Comparison of ENCODE assay signal across 1 cellular context in the genomic region with DNA sequence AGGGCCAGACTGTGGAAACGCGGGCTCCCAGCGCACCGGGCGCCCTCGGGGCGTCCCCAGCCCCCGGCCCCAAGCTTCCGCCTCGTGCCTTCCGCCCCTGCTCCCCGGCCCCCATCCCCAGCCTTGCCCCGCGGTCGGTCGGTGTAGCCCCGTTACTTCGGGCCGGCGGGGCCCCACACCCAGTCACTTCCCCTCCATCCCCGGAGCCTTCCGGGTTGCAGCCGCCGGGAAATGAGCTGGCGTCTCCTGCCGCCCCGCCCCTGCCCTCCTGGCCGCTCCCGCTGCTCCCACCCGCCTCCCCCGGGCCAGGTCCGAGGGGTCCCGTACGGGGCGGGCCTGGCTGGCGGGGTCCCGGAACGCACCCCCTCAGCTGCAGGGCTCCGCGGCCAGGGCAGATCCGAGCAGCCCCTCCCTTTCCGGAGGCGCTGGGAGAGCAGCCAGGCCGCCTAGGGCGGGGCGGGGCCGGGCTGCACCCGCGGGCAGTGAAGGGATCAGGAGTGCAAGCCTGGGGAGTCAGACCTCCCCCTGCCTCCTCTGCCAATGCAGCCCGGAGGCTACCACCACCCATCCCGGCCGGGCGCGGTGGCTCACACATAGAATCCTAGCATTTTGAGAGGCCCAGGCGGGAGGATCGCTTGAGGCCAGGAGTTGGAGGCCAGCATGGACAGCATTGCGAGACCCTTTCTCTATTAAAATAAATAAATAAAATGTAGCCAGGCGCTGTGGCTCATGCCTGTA.
TF ChIP-seq lines count a peak whose summit lies in the region.

No MANE protein-coding gene starts in this region.

TF ChIP-seq in HepG2, 621 proteins besides CTCF, POLR2A, EP300 and RAD21 (continued from another document and continues in another):
- TF ChIP-seq POGK (CRISPR knock-in tag; conservative IDR thresholded peaks at IDR 0.05) (0 out of 2 replicates have a peak, but pooled peaks have one; percentile 22), ZNF580 (CRISPR knock-in tag; IDR thresholded peaks at IDR 0.05; ENCODE audit: borderline replicate concordance, low read depth) (no peak), KDM3A (CRISPR knock-in tag; IDR thresholded peaks at IDR 0.05; ENCODE audit: low read depth) (no peak; the same call in 1 of the 2 replicates), ZNF747 (CRISPR knock-in tag; IDR thresholded peaks at IDR 0.05; ENCODE audit: borderline replicate concordance) (peak; percentile 50), ZNF646 (CRISPR knock-in tag; IDR thresholded peaks at IDR 0.05) (no peak), THAP11 (CRISPR knock-in tag; IDR thresholded peaks at IDR 0.05) (peak; percentile 56), ATF2 (CRISPR knock-in tag; IDR thresholded peaks at IDR 0.05) (no peak), ZKSCAN5 (CRISPR knock-in tag; IDR thresholded peaks at IDR 0.05) (no peak), FOXO1 (CRISPR knock-in tag; IDR thresholded peaks at IDR 0.05) (no peak), ATF7-NPFF (CRISPR knock-in tag; IDR thresholded peaks at IDR 0.05; ENCODE audit: low read depth) (peak; percentile 71; the same call in 1 of the 2 replicates), GZF1 (CRISPR knock-in tag; IDR thresholded peaks at IDR 0.05) (no peak), ZNF256 (CRISPR knock-in tag; conservative IDR thresholded peaks at IDR 0.05) (no peak), ZNF407 (CRISPR knock-in tag; IDR thresholded peaks at IDR 0.05; ENCODE audit: not compliant biosample characterization) (no peak), ZBTB7A (CRISPR knock-in tag; IDR thresholded peaks at IDR 0.05) (no peak; the same call in 1 of the 2 replicates), KDM5A (IDR thresholded peaks at IDR 0.05; ENCODE audit: borderline replicate concordance, low read length) (no peak), MEIS1 (CRISPR knock-in tag; IDR thresholded peaks at IDR 0.05; ENCODE audit: borderline replicate concordance) (no peak; the same call in 1 of the 2 replicates)
- TF ChIP-seq, protein P1, sequence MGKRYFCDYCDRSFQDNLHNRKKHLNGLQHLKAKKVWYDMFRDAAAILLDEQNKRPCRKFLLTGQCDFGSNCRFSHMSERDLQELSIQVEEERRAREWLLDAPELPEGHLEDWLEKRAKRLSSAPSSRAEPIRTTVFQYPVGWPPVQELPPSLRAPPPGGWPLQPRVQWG (CRISPR knock-in tag; IDR thresholded peaks at IDR 0.05; ENCODE audit: borderline replicate concordance, low read depth), result no peak
- TF ChIP-seq, protein P2, sequence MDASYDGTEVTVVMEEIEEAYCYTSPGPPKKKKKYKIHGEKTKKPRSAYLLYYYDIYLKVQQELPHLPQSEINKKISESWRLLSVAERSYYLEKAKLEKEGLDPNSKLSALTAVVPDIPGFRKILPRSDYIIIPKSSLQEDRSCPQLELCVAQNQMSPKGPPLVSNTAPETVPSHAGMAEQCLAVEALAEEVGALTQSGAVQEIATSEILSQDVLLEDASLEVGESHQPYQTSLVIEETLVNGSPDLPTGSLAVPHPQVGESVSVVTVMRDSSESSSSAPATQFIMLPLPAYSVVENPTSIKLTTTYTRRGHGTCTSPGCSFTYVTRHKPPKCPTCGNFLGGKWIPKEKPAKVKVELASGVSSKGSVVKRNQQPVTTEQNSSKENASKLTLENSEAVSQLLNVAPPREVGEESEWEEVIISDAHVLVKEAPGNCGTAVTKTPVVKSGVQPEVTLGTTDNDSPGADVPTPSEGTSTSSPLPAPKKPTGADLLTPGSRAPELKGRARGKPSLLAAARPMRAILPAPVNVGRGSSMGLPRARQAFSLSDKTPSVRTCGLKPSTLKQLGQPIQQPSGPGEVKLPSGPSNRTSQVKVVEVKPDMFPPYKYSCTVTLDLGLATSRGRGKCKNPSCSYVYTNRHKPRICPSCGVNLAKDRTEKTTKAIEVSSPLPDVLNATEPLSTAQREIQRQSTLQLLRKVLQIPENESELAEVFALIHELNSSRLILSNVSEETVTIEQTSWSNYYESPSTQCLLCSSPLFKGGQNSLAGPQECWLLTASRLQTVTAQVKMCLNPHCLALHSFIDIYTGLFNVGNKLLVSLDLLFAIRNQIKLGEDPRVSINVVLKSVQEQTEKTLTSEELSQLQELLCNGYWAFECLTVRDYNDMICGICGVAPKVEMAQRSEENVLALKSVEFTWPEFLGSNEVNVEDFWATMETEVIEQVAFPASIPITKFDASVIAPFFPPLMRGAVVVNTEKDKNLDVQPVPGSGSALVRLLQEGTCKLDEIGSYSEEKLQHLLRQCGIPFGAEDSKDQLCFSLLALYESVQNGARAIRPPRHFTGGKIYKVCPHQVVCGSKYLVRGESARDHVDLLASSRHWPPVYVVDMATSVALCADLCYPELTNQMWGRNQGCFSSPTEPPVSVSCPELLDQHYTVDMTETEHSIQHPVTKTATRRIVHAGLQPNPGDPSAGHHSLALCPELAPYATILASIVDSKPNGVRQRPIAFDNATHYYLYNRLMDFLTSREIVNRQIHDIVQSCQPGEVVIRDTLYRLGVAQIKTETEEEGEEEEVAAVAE (CRISPR knock-in tag; IDR thresholded peaks at IDR 0.05; ENCODE audit: borderline replicate concordance), result no peak
- TF ChIP-seq, protein P3, sequence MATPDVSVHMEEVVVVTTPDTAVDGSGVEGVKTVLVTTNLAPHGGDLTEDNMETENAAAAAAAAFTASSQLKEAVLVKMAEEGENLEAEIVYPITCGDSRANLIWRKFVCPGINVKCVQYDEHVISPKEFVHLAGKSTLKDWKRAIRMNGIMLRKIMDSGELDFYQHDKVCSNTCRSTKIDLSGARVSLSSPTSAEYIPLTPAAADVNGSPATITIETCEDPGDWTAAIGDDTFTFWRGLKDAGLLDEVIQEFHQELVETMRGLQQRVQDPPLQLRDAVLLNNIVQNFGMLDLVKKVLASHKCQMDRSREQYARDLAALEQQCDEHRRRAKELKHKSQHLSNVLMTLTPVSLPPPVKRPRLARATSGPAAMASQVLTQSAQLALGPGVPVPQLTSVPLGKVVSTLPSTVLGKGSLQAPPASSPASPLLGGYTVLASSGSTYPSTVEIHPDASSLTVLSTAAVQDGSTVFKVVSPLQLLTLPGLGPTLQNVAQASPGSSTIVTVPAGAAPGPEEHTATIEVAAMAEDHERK (CRISPR knock-in tag; IDR thresholded peaks at IDR 0.05; ENCODE audit: low read depth), result no peak
- TF ChIP-seq, protein P4, sequence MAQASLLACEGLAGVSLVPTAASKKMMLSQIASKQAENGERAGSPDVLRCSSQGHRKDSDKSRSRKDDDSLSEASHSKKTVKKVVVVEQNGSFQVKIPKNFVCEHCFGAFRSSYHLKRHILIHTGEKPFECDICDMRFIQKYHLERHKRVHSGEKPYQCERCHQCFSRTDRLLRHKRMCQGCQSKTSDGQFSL (CRISPR knock-in tag; IDR thresholded peaks at IDR 0.05), result no peak
